Comparison of ENCODE assay signal across 25 cellular contexts in the genomic region with DNA sequence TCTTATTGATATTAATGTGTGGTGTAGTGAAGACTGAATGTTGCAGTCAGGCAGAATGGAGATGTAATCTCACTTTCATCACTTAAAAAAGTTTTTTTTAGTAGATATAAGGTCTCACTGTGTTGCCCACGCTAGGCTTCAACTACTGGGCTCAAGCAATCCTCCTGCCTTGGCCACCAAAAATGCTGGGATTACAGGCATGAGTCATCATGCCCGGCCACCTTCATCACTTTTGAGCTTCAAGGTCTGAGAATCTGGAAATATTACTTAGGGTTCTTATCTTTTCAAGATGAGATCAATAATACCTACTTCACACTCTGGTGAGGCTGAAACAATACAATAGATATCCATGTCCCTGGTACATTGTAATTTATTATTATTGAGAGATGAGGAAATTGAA.
"Had no signal": no experiment of that assay in that cellular context is flagged by ENCODE, and none has a peak within 500 bp of the region (broad histone marks: within the 10 kb centered on the region; RNA-seq: fewer than 3 reads in every experiment).

No MANE protein-coding gene starts in this region.

- H3K27me3 ChIP-seq: gastrocnemius medialis, neutrophil, pancreas, suprapubic skin, transverse colon had no signal

- DNase-seq: cortex of kidney; dorsolateral prefrontal cortex; effector CD4-positive, alpha-beta T cell; foreskin fibroblast; gastrocnemius medialis; head of caudate nucleus; left ventricle myocardium superior; lower lobe of right lung; natural killer cell; pancreas; retina; stimulated activated CD4-positive, alpha-beta T cell treated with anti-CD3 and anti-CD28 coated beads, Interleukin-12 subunit alpha, Interleukin-12 subunit beta, amount 100 ng/mL, for 4 hours; stimulated activated CD4-positive, alpha-beta T cell treated with anti-CD3 and anti-CD28 coated beads, Interleukin-1b, Interleukin-23, amount 100 ng/mL, for 48 hours; stimulated activated CD4-positive, alpha-beta T cell treated with anti-CD3 and anti-CD28 coated beads, Interleukin-4, amount 100 ng/mL, for 1 hour; stimulated activated CD8-positive, alpha-beta memory T cell treated with anti-CD3 and anti-CD28 coated beads, Interleukin-4, amount 100 ng/mL, for 48 hours; stimulated activated naive CD4-positive, alpha-beta T cell; stimulated activated naive CD8-positive, alpha-beta T cell treated with anti-CD3 and anti-CD28 coated beads, Interleukin-15, amount 100 ng/mL, for 72 hours; transverse colon had no signal

- H3K4me3 ChIP-seq: dorsolateral prefrontal cortex, gastrocnemius medialis, lower lobe of right lung, pancreas, smooth muscle cell, suprapubic skin, transverse colon had no signal

- H3K4me1 ChIP-seq: gastrocnemius medialis, lower lobe of right lung, pancreas, suprapubic skin, transverse colon had no signal

- H3K9me3 ChIP-seq: gastrocnemius medialis, lower lobe of right lung, neutrophil, pancreas, suprapubic skin, transverse colon had no signal

- H3K27ac ChIP-seq: dorsolateral prefrontal cortex, epithelial cell of prostate, gastrocnemius medialis, lower lobe of right lung, neutrophil, pancreas, suprapubic skin, transverse colon had no signal

- H3K4me2 ChIP-seq: smooth muscle cell had no signal

- H3K36me3 ChIP-seq: gastrocnemius medialis, lower lobe of right lung, neutrophil, pancreas, suprapubic skin, transverse colon had no signal

- FAIRE-seq: keratinocyte, pancreas had no signal

- ATAC-seq: esophagus mucosa; gastrocnemius medialis; left ventricle myocardium superior; lower lobe of right lung; natural killer cell; pancreas; sciatic nerve; stimulated activated naive CD8-positive, alpha-beta T cell treated with anti-CD3 and anti-CD28 coated beads, Interleukin-15, amount 100 ng/mL, for 72 hours had no signal
